ENCODE assay signal across 12 cellular contexts in the genomic region with DNA sequence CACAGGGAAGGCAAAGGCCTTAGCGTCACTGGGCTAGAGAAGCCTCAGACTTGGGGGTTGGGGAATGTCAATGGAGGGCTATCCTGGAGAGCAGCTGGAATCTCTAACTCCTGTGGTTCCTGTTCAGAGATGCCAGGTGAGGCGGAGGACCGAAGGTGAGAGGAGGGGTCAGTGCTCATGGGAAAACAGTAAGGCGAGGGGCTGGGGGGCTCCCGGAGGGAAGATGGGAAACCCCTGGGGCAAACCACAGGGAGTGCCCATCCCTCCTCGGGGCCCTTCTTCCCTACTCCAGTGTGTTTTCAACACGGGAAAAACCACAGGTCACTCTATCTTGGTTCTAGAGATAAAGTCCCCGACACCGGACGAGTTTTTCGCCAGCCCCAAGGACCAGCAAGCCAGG. TPM values are rescaled to one million over a fixed set of nuclear protein-coding genes. Genes with fewer than 3 reads are reported as not detected.
DNase-seq lines count a peak whose midpoint lies in the region; ATAC-seq, FAIRE-seq and TF ChIP-seq lines count a peak whose summit lies in the region.
"Had no signal": no experiment of that assay in that cellular context is flagged by ENCODE, and none has a peak within 500 bp of the region (broad histone marks: within the 10 kb centered on the region; RNA-seq: fewer than 3 reads in every experiment).

No MANE protein-coding gene starts in this region.

- peaks cover 31% of the 10 kb centered on the region for H3K4me1 Mint-ChIP-seq in central memory CD8-positive, alpha-beta T cell
- peaks cover 21 to 36% (median 29%) of the 10 kb centered on the region in 4 donors for H3K4me1 Mint-ChIP-seq in naive thymus-derived CD8-positive, alpha-beta T cell
- H3K4me1 Mint-ChIP-seq in Calu3 (ENCODE audit: low read depth, unreplicated experiment), result peaks cover 14% of the 10 kb centered on the region

- no peak for FAIRE-seq in urothelium cell line (lab: Jason Lieb, UNC)

- POLR2A ChIA-PET in AG04450 (lab: Yijun Ruan, JAX), result interaction anchor here (0.7 to 5.2 kb wide), 2 partner anchors 20 to 90 kb away, joined by 3 to 68 read pairs; a partner anchor contains a TSS
- POLR2A ChIA-PET in naive thymus-derived CD8-positive, alpha-beta T cell (lab: Charles Lee), result interaction anchor here (0.6 to 9.8 kb wide), 16 partner anchors 8 to 153 kb away, joined by 3 to 333 read pairs (median 40); a partner anchor contains a TSS

- CTCF ChIA-PET in AG04450 (lab: Charles Lee), result interaction anchor here (1.4 kb wide), 1 partner anchor 110 kb away, joined by 3 read pairs; no protein-coding TSS in a partner anchor
- CTCF ChIA-PET in Calu3 (lab: Charles Lee), result no interaction called here

- H3K4me3 Mint-ChIP-seq in central memory CD8-positive, alpha-beta T cell, result peak overlapping the region; percentile 97
- peak overlapping the region; percentile 93 to 100 (median 97) for H3K4me3 Mint-ChIP-seq in naive thymus-derived CD8-positive, alpha-beta T cell
- H3K4me3 Mint-ChIP-seq in Calu3 (ENCODE audit: low read depth, unreplicated experiment), result no peak overlapping the region

- H3K4me3 ChIP-seq in AG04450 (ENCODE audit: low read depth, low read length), result 0 out of 2 replicates have a peak overlapping the region, but pooled peaks have one; percentile 99
- peak overlapping the region; percentile 97 for H3K4me3 ChIP-seq in LNCaP clone FGC (ENCODE audit: low read depth, low read length)

- no peaks in the 10 kb centered on the region; the same call in 1 of the 2 replicates for H3K9me3 ChIP-seq in AG04450 (ENCODE audit: control insufficient read depth, insufficient read depth, low read length)

- TF ChIP-seq CTCF in AG04450 (IDR thresholded peaks at IDR 0.05; ENCODE audit: low read depth, low read length), result no peak
- TF ChIP-seq CTCF in LNCaP clone FGC (IDR thresholded peaks at IDR 0.05; ENCODE audit: control insufficient read depth, extremely low read depth, insufficient read depth), result no peak
- TF ChIP-seq CTCF in Calu3 (IDR thresholded peaks at IDR 0.05; ENCODE audit: unreplicated experiment), result no peak

- H3K27me3 ChIP-seq in AG04450 (ENCODE audit: control insufficient read depth, insufficient read depth, low read length), result no peaks in the 10 kb centered on the region

- intact Hi-C loops in Calu3 (cut with micrococcal nuclease; ENCODE audit: unreplicated experiment), result no loop called here

- no peak for ATAC-seq in central memory CD8-positive, alpha-beta T cell (replicated peaks; ENCODE audit: extremely low read depth, poor library complexity, severe bottlenecking)
- ATAC-seq in naive thymus-derived CD8-positive, alpha-beta T cell, result no peak

- H3K27ac ChIP-seq in AG04450 (ENCODE audit: low read depth, low read length), result peak overlapping the region; percentile 87

- no peaks in the 10 kb centered on the region for H3K9me3 Mint-ChIP-seq in central memory CD8-positive, alpha-beta T cell
- no peaks in the 10 kb centered on the region for H3K9me3 Mint-ChIP-seq in naive thymus-derived CD8-positive, alpha-beta T cell
- H3K9me3 Mint-ChIP-seq in Calu3 (ENCODE audit: low read depth, unreplicated experiment), result no peaks in the 10 kb centered on the region

- DNase-seq in AG04450 (ENCODE audit: low read depth, low spot score) (no peak), LNCaP clone FGC (ENCODE audit: low read depth) (no peak), urothelium cell line (ENCODE audit: low spot score) (no peak), Calu3 (no peak), A172 (ENCODE audit: low spot score) (no peak)
- DNase-seq in central memory CD8-positive, alpha-beta T cell (ENCODE audit: low spot score in 2 of 2), result no peak
- DNase-seq in naive thymus-derived CD8-positive, alpha-beta T cell, result no peak
- DNase-seq in stimulated activated naive CD4-positive, alpha-beta T cell treated with Interleukin-2 at 50 U/mL for 16 hours (lab: John Stamatoyannopoulos, UW), result no peak
- DNase-seq: DMS 273 treated with DMSO at 0.1 percent for 48 hours, GOT3, mammary epithelial cell, SIG-M5 had no signal

- H3K27me3 Mint-ChIP-seq in central memory CD8-positive, alpha-beta T cell, result no peaks in the 10 kb centered on the region
- peaks cover 0 to 3% (median 0%) of the 10 kb centered on the region in 5 donors for H3K27me3 Mint-ChIP-seq in naive thymus-derived CD8-positive, alpha-beta T cell
- no peaks in the 10 kb centered on the region for H3K27me3 Mint-ChIP-seq in Calu3 (ENCODE audit: unreplicated experiment)

- peaks cover 27% of the 10 kb centered on the region for H3K36me3 Mint-ChIP-seq in central memory CD8-positive, alpha-beta T cell (ENCODE audit: insufficient read depth)
- H3K36me3 Mint-ChIP-seq in naive thymus-derived CD8-positive, alpha-beta T cell, result peaks cover 4 to 16% (median 9%) of the 10 kb centered on the region in 3 donors
- H3K36me3 Mint-ChIP-seq in Calu3 (ENCODE audit: insufficient read depth, unreplicated experiment), result peaks cover 25% of the 10 kb centered on the region

- BruUV-seq in Calu3 (replicated peaks; lab: Mats Ljungman, UMichigan), result no TSS peak

- peak overlapping the region; percentile 97 for H3K27ac Mint-ChIP-seq in central memory CD8-positive, alpha-beta T cell (ENCODE audit: low read depth)
- H3K27ac Mint-ChIP-seq in naive thymus-derived CD8-positive, alpha-beta T cell, result peak overlapping the region in 7 of 10 donors; percentile 81 to 99 (median 97)
- no peak overlapping the region for H3K27ac Mint-ChIP-seq in Calu3 (ENCODE audit: unreplicated experiment)

RNA-seq across cellular contexts. Expression of a gene that starts 3.3 kb away (rescaled TPM):
- polyA plus RNA-seq in AG04450 (2011; rRNA removed), result 11.3 and 12.9 TPM in 2 replicates
- 16.2 and 22.0 TPM in 2 replicates for polyA minus RNA-seq in AG04450 (2011; rRNA and poly(A)+ RNA removed)
- total RNA-seq in naive thymus-derived CD8-positive, alpha-beta T cell, result 100 to 1,000 TPM; 447 to 454 TPM
- 100 to 1,000 TPM; 131 to 180 (median 153) TPM for polyA plus RNA-seq in naive thymus-derived CD8-positive, alpha-beta T cell
- total RNA-seq in Calu3 (2022), result 29.0 and 34.6 TPM in 2 replicates
- total RNA-seq in A172 (2014; rRNA removed; shearing (Covaris generic)), result 10.7 and 11.4 TPM in 2 replicates

RNA-seq across cellular contexts. Expression of a gene that starts 3.5 kb away (rescaled TPM):
- polyA plus RNA-seq in AG04450 (2011; rRNA removed), result 0.29 and 0.33 TPM in 2 replicates
- polyA minus RNA-seq in AG04450 (2011; rRNA and poly(A)+ RNA removed), result 0.35 and 2.1 TPM in 2 replicates
- total RNA-seq in naive thymus-derived CD8-positive, alpha-beta T cell, result 1 to 10 TPM; 2.5 to 3.6 TPM
- polyA plus RNA-seq in naive thymus-derived CD8-positive, alpha-beta T cell, result under 1 TPM; 0.60 to 0.95 (median 0.61) TPM
- 0.29 and 0.66 TPM in 2 replicates for total RNA-seq in Calu3 (2022)
- 0.48 TPM in 1 of 2 replicates, not detected in the other for total RNA-seq in A172 (2014; rRNA removed; shearing (Covaris generic))

RNA-seq across cellular contexts. Expression of a gene that starts 8.9 kb away (rescaled TPM):
- polyA plus RNA-seq in AG04450 (2011; rRNA removed), result not detected in 2 replicates
- polyA minus RNA-seq in AG04450 (2011; rRNA and poly(A)+ RNA removed), result not detected in 2 replicates
- total RNA-seq in naive thymus-derived CD8-positive, alpha-beta T cell, result 100 to 1,000 TPM; 102 to 118 TPM
- under 1 TPM in 1 of 3 donors, not detected in 2; 0.42 TPM for polyA plus RNA-seq in naive thymus-derived CD8-positive, alpha-beta T cell
- 3.1 and 3.2 TPM in 2 replicates for total RNA-seq in Calu3 (2022)
- 0.19 and 0.55 TPM in 2 replicates for total RNA-seq in A172 (2014; rRNA removed; shearing (Covaris generic))

RNA-seq across cellular contexts. Expression of a gene that starts 19.5 kb away (rescaled TPM):
- 164 and 227 TPM in 2 replicates for polyA plus RNA-seq in AG04450 (2011; rRNA removed)
- 37.1 and 50.6 TPM in 2 replicates for polyA minus RNA-seq in AG04450 (2011; rRNA and poly(A)+ RNA removed)
- 10 to 100 TPM in 1 of 2 experiments, 1 to 10 TPM in 1; 8.3 to 12.5 TPM for total RNA-seq in naive thymus-derived CD8-positive, alpha-beta T cell
- polyA plus RNA-seq in naive thymus-derived CD8-positive, alpha-beta T cell, result 1 to 10 TPM in 1 of 3 donors, under 1 TPM in 2; 0.25 to 1.3 (median 0.64) TPM
- 4.4 and 6.1 TPM in 2 replicates for total RNA-seq in Calu3 (2022)
- total RNA-seq in A172 (2014; rRNA removed; shearing (Covaris generic)), result 18.0 and 38.9 TPM in 2 replicates

RNA-seq across cellular contexts. Expression of a gene that starts 29.7 kb away (rescaled TPM):
- 9.1 and 10.0 TPM in 2 replicates for polyA plus RNA-seq in AG04450 (2011; rRNA removed)
- 4.0 and 4.8 TPM in 2 replicates for polyA minus RNA-seq in AG04450 (2011; rRNA and poly(A)+ RNA removed)
- total RNA-seq in naive thymus-derived CD8-positive, alpha-beta T cell, result 10 to 100 TPM; 13.0 to 16.4 TPM
- 10 to 100 TPM; 16.0 to 21.0 (median 20.0) TPM for polyA plus RNA-seq in naive thymus-derived CD8-positive, alpha-beta T cell
- 11.7 and 14.6 TPM in 2 replicates for total RNA-seq in Calu3 (2022)
- total RNA-seq in A172 (2014; rRNA removed; shearing (Covaris generic)), result 6.9 and 19.3 TPM in 2 replicates

Comparison
In these comparisons a context has a peak if more than half of its experiments do, and no peak if none do; other contexts are left out.
1. RNA of a gene that starts 3.3 kb away (total RNA-seq): 447 to 454 TPM in naive thymus-derived CD8-positive, alpha-beta T cell; 29.0 to 34.6 TPM in Calu3 and 10.7 to 11.4 TPM in A172; every median in the first group is over 10 times any median in the second.
2. RNA of a gene that starts 8.9 kb away (total RNA-seq): 102 to 118 TPM in naive thymus-derived CD8-positive, alpha-beta T cell; 3.1 to 3.2 TPM in Calu3 and 0.19 to 0.55 TPM in A172; every median in the first group is over 10 times any median in the second.